ENCODE assay signal across 9 cellular contexts in genomic region chr3:140972833-140973232, GRCh38. TPM values are rescaled to one million over a fixed set of nuclear protein-coding genes. Genes with fewer than 3 reads are reported as not detected.
DNase-seq lines count a peak whose midpoint lies in the region; ATAC-seq and TF ChIP-seq lines count a peak whose summit lies in the region.
"Had no signal": no experiment of that assay in that cellular context is flagged by ENCODE, and none has a peak within 500 bp of the region (broad histone marks: within the 10 kb centered on the region; RNA-seq: fewer than 3 reads in every experiment).

No MANE protein-coding gene starts in this region.

- H3K4me1 Mint-ChIP-seq in brain (no peaks in the 10 kb centered on the region), nephron (no peaks in the 10 kb centered on the region)

- H3K79me2 ChIP-seq in Karpas-422 (ENCODE audit: low read length), result peaks cover 18% of the 10 kb centered on the region

- H3K4me1 ChIP-seq in Karpas-422 (ENCODE audit: low read length), result no peaks in the 10 kb centered on the region
- H3K4me1 ChIP-seq: BLaER1 had no signal

- TF ChIP-seq CTCF in brain (conservative IDR thresholded peaks at IDR 0.05) (peak; percentile 42 to 64), nephron (IDR thresholded peaks at IDR 0.05; ENCODE audit: unreplicated experiment in 3 of 3) (peak; percentile 33 to 56 (median 45))

- no peaks in the 10 kb centered on the region for H3K9me3 ChIP-seq in Karpas-422 (ENCODE audit: low read length)
- H3K9me3 ChIP-seq: BLaER1 had no signal

- no peaks in the 10 kb centered on the region for H3K9me3 Mint-ChIP-seq in brain
- H3K9me3 Mint-ChIP-seq in nephron, result no peaks in the 10 kb centered on the region

- H3K27me3 Mint-ChIP-seq in brain (peaks cover 3% of the 10 kb centered on the region), nephron (ENCODE audit: low read depth) (no peaks in the 10 kb centered on the region)

- peaks cover 5% of the 10 kb centered on the region; the same call in 1 of the 2 replicates for H4K20me1 ChIP-seq in Karpas-422 (ENCODE audit: insufficient read depth, low read depth, low read length)
- H4K20me1 ChIP-seq: BLaER1 had no signal

- H3K36me3 ChIP-seq in Karpas-422 (ENCODE audit: insufficient read depth, low read length), result peaks cover 54% of the 10 kb centered on the region
- H3K36me3 ChIP-seq in H7 (replicated peaks; ENCODE audit: control insufficient read depth, insufficient read depth, low read length), result peaks cover 8% of the 10 kb centered on the region

- no peaks in the 10 kb centered on the region for H3K9me2 ChIP-seq in Karpas-422 (replicated peaks; ENCODE audit: insufficient read depth, low read length)

- H3K27ac ChIP-seq in Karpas-422 (ENCODE audit: low read length), result no peak overlapping the region
- H3K27ac ChIP-seq: BLaER1 had no signal

- H3K4me3 ChIP-seq in Karpas-422 (ENCODE audit: low read length) (no peak overlapping the region), H7 (ENCODE audit: insufficient read depth, low read depth, low read length) (no peak overlapping the region)
- H3K4me3 ChIP-seq: BLaER1 had no signal

- H3K4me3 Mint-ChIP-seq in brain (no peak overlapping the region), nephron (no peak overlapping the region)

- DNase-seq in DMS79 treated with DMSO at 0.1 percent for 48 hours (lab: John Stamatoyannopoulos, UW) (peak; percentile 4), DMS79 (lab: John Stamatoyannopoulos, UW) (no peak), Karpas-422 (peak; percentile 59), GM19238 (ENCODE audit: insufficient read length, low spot score) (no peak), H7 (no peak)

- H3K9ac ChIP-seq in Karpas-422 (ENCODE audit: low read length), result no peak overlapping the region
- H3K9ac ChIP-seq: BLaER1 had no signal

- no peak overlapping the region for H3K4me2 ChIP-seq in Karpas-422 (ENCODE audit: low read depth, low read length, poor library complexity, severe bottlenecking)
- H3K4me2 ChIP-seq: BLaER1 had no signal

- H3K27me3 ChIP-seq in Karpas-422 (ENCODE audit: low read length), result no peaks in the 10 kb centered on the region
- H3K27me3 ChIP-seq in H7 (ENCODE audit: control insufficient read depth, insufficient read depth, low read length), result no peaks in the 10 kb centered on the region
- H3K27me3 ChIP-seq: BLaER1 had no signal

- peak overlapping the region in 1 of 5 experiments; percentile 7 for H3K27ac Mint-ChIP-seq in brain
- no peak overlapping the region for H3K27ac Mint-ChIP-seq in nephron

- ATAC-seq in GM21737 (IDR thresholded peaks at IDR 0.05; ENCODE audit: unreplicated experiment), result no peak

- peaks cover 44% of the 10 kb centered on the region for H3K36me3 Mint-ChIP-seq in brain
- H3K36me3 Mint-ChIP-seq in nephron (ENCODE audit: low read depth), result peaks cover 34% of the 10 kb centered on the region

- H2AFZ ChIP-seq in Karpas-422 (ENCODE audit: low read length), result no peak overlapping the region

RNA-seq across cellular contexts. Expression of gene SLC25A36, which starts 31.2 kb away (rescaled TPM):
- 143 and 204 TPM in 2 replicates for total RNA-seq in Karpas-422 (2014; rRNA removed; shearing (Covaris generic); ENCODE audit: low replicate concordance)
- 18.2 TPM for polyA plus RNA-seq in brain (ENCODE audit: insufficient read depth, low read depth, low replicate concordance)
- total RNA-seq in H7 (2014; rRNA removed; shearing (Covaris generic)), result 49.1 and 76.4 TPM in 2 replicates

Comparison
In these comparisons a context has a peak if more than half of its experiments do, and no peak if none do; other contexts are left out.
1. DNase-seq: peak in DMS79 treated with DMSO at 0.1 percent for 48 hours (single experiment) and Karpas-422 (single experiment); none in DMS79 (single experiment), GM19238 (single experiment) and H7 (single experiment).